ENCODE assay signal across 8 cellular contexts in genomic region chr13:110126391-110126961, GRCh38.
A peak's percentile ranks its signal among the peaks of the same experiment; 100 is the strongest.
DNase-seq lines count a peak whose midpoint lies in the region; ATAC-seq and TF ChIP-seq lines count a peak whose summit lies in the region.

No MANE protein-coding gene starts in this region.

- 3 to 6% methylated on average over 12 of the region's 12 CpGs for WGBS in ectodermal cell, 2 experiments

- H3K27me3 ChIP-seq in ACC112 (ENCODE audit: insufficient read depth, low read length) (no peaks in the 10 kb centered on the region), ectodermal cell (ENCODE audit: control insufficient read depth, insufficient read depth, low read length, poor library complexity, severe bottlenecking) (no peaks in the 10 kb centered on the region)

- DNase-seq in NCI-H1436 (lab: John Stamatoyannopoulos, UW): peak; percentile 27
- no peak for DNase-seq in mucosa of descending colon
- DNase-seq in GM20000 (ENCODE audit: low spot score): no peak

- H3K4me3 ChIP-seq in ACC112 (ENCODE audit: low read depth, low read length): peak overlapping the region; percentile 58; the same call in 1 of the 2 replicates
- peak overlapping the region; percentile 14 for H3K4me3 ChIP-seq in ectodermal cell (ENCODE audit: insufficient read depth, low read depth, low read length)
- H3K4me3 ChIP-seq in mucosa of descending colon: no peak overlapping the region

- TF ChIP-seq CTCF in mucosa of descending colon (IDR thresholded peaks at IDR 0.05) (no peak), GM20000 (IDR thresholded peaks at IDR 0.05; ENCODE audit: extremely low read depth, missing control alignments) (no peak)

- H3K9me3 ChIP-seq in ectodermal cell (ENCODE audit: control insufficient read depth, low read length) (no peaks in the 10 kb centered on the region), mucosa of descending colon (no peaks in the 10 kb centered on the region)

- H3K36me3 ChIP-seq in ACC112 (ENCODE audit: insufficient read depth, low read length): no peaks in the 10 kb centered on the region
- no peaks in the 10 kb centered on the region for H3K36me3 ChIP-seq in ectodermal cell (ENCODE audit: control insufficient read depth, insufficient read depth, low read length)
- no peaks in the 10 kb centered on the region for H3K36me3 ChIP-seq in mucosa of descending colon (ENCODE audit: low read depth)

- H3K79me2 ChIP-seq in ACC112 (ENCODE audit: control insufficient read depth, insufficient read depth, low read length, unreplicated experiment): no peaks in the 10 kb centered on the region

- ATAC-seq in mucosa of descending colon: peak; percentile 47
- ATAC-seq in HG03097 (IDR thresholded peaks at IDR 0.05; ENCODE audit: low FRiP score, unreplicated experiment): no peak
- no peak for ATAC-seq in HG02981 (IDR thresholded peaks at IDR 0.05; ENCODE audit: unreplicated experiment)
- no peak for ATAC-seq in HG02884 (IDR thresholded peaks at IDR 0.05; ENCODE audit: unreplicated experiment)

- H3K27ac ChIP-seq in ACC112 (ENCODE audit: low read depth, low read length) (peak overlapping the region; percentile 93), ectodermal cell (ENCODE audit: insufficient read depth, low read depth, low read length, poor library complexity, severe bottlenecking) (peak overlapping the region; percentile 82)

- H2AFZ ChIP-seq in ACC112 (ENCODE audit: low read length, unreplicated experiment): peak overlapping the region; percentile 67

- intact Hi-C loops in mucosa of descending colon (cut with DNase I, micrococcal nuclease): no loop called here

- H3K4me1 ChIP-seq in ACC112 (ENCODE audit: control insufficient read depth, insufficient read depth, low read length, unreplicated experiment) (peaks cover 33% of the 10 kb centered on the region), ectodermal cell (ENCODE audit: control insufficient read depth, insufficient read depth, low read length) (peaks cover 56% of the 10 kb centered on the region), mucosa of descending colon (ENCODE audit: low read depth) (no peaks in the 10 kb centered on the region)
